8 cellular contexts compared by ENCODE assay signal in the genomic region with DNA sequence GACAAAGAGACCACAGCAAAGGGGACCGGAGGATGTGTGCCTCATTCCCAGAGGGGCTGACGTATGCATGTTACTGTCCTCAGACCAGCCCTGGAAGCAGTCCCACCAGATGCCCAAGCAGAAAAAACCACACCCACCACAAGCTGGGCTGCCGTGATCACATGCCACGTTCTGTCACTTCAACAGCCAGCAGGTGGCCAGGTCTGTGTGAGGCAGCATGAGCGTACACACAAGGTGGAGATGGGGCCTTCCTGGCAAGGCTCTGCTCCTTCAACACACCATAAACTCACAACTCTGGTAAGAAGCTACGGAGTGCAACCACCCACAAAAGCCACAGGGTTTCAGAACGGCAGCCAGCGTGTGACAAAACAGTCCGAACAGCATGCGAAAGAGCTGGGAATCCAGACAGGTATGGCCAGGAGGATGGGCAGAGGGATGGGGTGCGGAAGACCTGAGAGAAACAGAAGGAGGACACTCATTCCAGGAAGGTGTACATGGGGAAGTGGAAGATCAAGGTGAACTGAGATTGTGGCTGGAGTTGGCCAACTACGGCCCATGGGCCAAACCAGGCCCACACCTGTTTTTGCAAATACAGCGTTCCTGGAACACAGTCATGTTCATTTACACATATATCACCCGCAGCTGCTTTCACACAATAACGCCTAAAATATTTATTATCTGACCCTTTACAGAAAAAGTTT. TPM values are rescaled to one million over a fixed set of nuclear protein-coding genes. Genes with fewer than 3 reads are reported as not detected.
DNase-seq lines count a peak whose midpoint lies in the region; ATAC-seq and TF ChIP-seq lines count a peak whose summit lies in the region.

No MANE protein-coding gene starts in this region.

- peaks cover 0 to 99% (median 90%) of the 10 kb centered on the region in 9 donors for H3K36me3 ChIP-seq in heart left ventricle

- 64 to 78% (median 73%) methylated on average over 15 of the region's 15 CpGs for WGBS in heart left ventricle, 4 donors

- H3K27me3 Mint-ChIP-seq in activated CD4-positive, alpha-beta memory T cell treated with anti-CD3 and anti-CD28 coated beads for 36 hours: no peaks in the 10 kb centered on the region

- no peak overlapping the region for H3K4me3 ChIP-seq in heart left ventricle

- H3K9me3 Mint-ChIP-seq in activated CD4-positive, alpha-beta memory T cell treated with anti-CD3 and anti-CD28 coated beads for 36 hours: no peaks in the 10 kb centered on the region

- intact Hi-C loops in activated CD4-positive, alpha-beta memory T cell treated with anti-CD3 and anti-CD28 coated beads for 36 hours (cut with micrococcal nuclease): loop anchor here (1.0 kb wide), 1 partner anchor 86 kb away; no protein-coding TSS in a partner anchor
- intact Hi-C loops in heart left ventricle (cut with DNase I): loop anchor here in 6 of 10 donors (5.0 to 10.0 kb wide), 5 partner anchors 56 to 396 kb away; a partner anchor contains a TSS

- peaks cover 39% of the 10 kb centered on the region for H3K4me1 Mint-ChIP-seq in activated CD4-positive, alpha-beta memory T cell treated with anti-CD3 and anti-CD28 coated beads for 36 hours (ENCODE audit: low read depth)

- no peak overlapping the region for H3K27ac Mint-ChIP-seq in activated CD4-positive, alpha-beta memory T cell treated with anti-CD3 and anti-CD28 coated beads for 36 hours

- H3K4me1 ChIP-seq in heart left ventricle: peaks cover 0 to 38% (median 8%) of the 10 kb centered on the region in 12 donors

- no peak overlapping the region for H3K4me3 Mint-ChIP-seq in activated CD4-positive, alpha-beta memory T cell treated with anti-CD3 and anti-CD28 coated beads for 36 hours

- ATAC-seq in GM19468 (IDR thresholded peaks at IDR 0.05; ENCODE audit: extremely low read depth, unreplicated experiment): peak; percentile 47
- peak; percentile 81 for ATAC-seq in HG03520 (IDR thresholded peaks at IDR 0.05; ENCODE audit: unreplicated experiment)
- ATAC-seq in heart left ventricle: peak; percentile 33 to 72 (median 62)

- CTCF ChIA-PET in activated CD4-positive, alpha-beta memory T cell treated with anti-CD3 and anti-CD28 coated beads for 36 hours (lab: Charles Lee): interaction anchor here (0.6 to 8.6 kb wide), 16 partner anchors 12 to 99 kb away, joined by 3 to 124 read pairs (median 4); a partner anchor contains a TSS

- peak overlapping the region in 6 of 12 donors; percentile 14 to 86 (median 64) for H3K27ac ChIP-seq in heart left ventricle

- no peak for TF ChIP-seq POLR2A in heart left ventricle (IDR thresholded peaks at IDR 0.05)

- H3K36me3 Mint-ChIP-seq in activated CD4-positive, alpha-beta memory T cell treated with anti-CD3 and anti-CD28 coated beads for 36 hours: peaks cover 44% of the 10 kb centered on the region

- TF ChIP-seq CTCF in heart left ventricle (IDR thresholded peaks at IDR 0.05): peak in 5 of 12 donors; percentile 11 to 28 (median 23)

- H3K9me3 ChIP-seq in heart left ventricle: no peaks in the 10 kb centered on the region

- H3K27me3 ChIP-seq in heart left ventricle: no peaks in the 10 kb centered on the region

- DNase-seq in DMS 273 (lab: John Stamatoyannopoulos, UW; ENCODE audit: unreplicated experiment): peak; percentile 83
- peak; percentile 73 for DNase-seq in activated CD4-positive, alpha-beta memory T cell treated with anti-CD3 and anti-CD28 coated beads for 36 hours
- DNase-seq in heart left ventricle: peak in 4 of 5 donors; percentile 46 to 87 (median 74)
- peak; percentile 41 for DNase-seq in stimulated activated naive CD4-positive, alpha-beta T cell treated with Interleukin-2 at 50 U/mL for 16 hours (lab: John Stamatoyannopoulos, UW)
- no peak for DNase-seq in inferior parietal cortex (ENCODE audit: extremely low spot score)
- DNase-seq in EL: no peak

- POLR2A ChIA-PET in activated CD4-positive, alpha-beta memory T cell treated with anti-CD3 and anti-CD28 coated beads for 36 hours (lab: Charles Lee): interaction anchor here (0.8 to 1.3 kb wide), 2 partner anchors 24 to 28 kb away, joined by 3 to 5 read pairs; a partner anchor contains a TSS

RNA-seq across cellular contexts. Expression of a gene that starts 27.9 kb away (rescaled TPM):
- total RNA-seq in activated CD4-positive, alpha-beta memory T cell treated with anti-CD3 and anti-CD28 coated beads for 36 hours: 10 to 100 TPM; 37.5 to 37.6 TPM
- total RNA-seq in heart left ventricle: 10 to 100 TPM; 57.3 to 91.4 (median 68.6) TPM
- polyA plus RNA-seq in heart left ventricle: 10 to 100 TPM; 37.2 to 54.2 TPM

RNA-seq across cellular contexts. Expression of a gene that starts 46.2 kb away (rescaled TPM):
- not detected for total RNA-seq in activated CD4-positive, alpha-beta memory T cell treated with anti-CD3 and anti-CD28 coated beads for 36 hours
- total RNA-seq in heart left ventricle: 1 to 10 TPM in 3 of 9 donors, under 1 TPM in 4, not detected in 2; 0.29 to 5.8 (median 0.63) TPM
- 10 to 100 TPM in 1 of 2 donors, not detected in 1; 25.3 TPM for polyA plus RNA-seq in heart left ventricle

RNA-seq across cellular contexts. Expression of a gene that starts 56.1 kb away (rescaled TPM):
- 10 to 100 TPM; 13.1 to 13.8 TPM for total RNA-seq in activated CD4-positive, alpha-beta memory T cell treated with anti-CD3 and anti-CD28 coated beads for 36 hours
- total RNA-seq in heart left ventricle: 10 to 100 TPM; 15.8 to 46.8 (median 23.4) TPM
- polyA plus RNA-seq in heart left ventricle: 10 to 100 TPM; 12.8 to 16.1 TPM

RNA-seq across cellular contexts. Expression of a gene that starts 56.3 kb away (rescaled TPM):
- not detected for total RNA-seq in activated CD4-positive, alpha-beta memory T cell treated with anti-CD3 and anti-CD28 coated beads for 36 hours
- under 1 TPM in 3 of 9 donors, not detected in 6; 0.20 to 0.32 (median 0.25) TPM for total RNA-seq in heart left ventricle
- polyA plus RNA-seq in heart left ventricle: under 1 TPM; 0.15 to 0.38 TPM

Comparison
In these comparisons a context has a peak if more than half of its experiments do, and no peak if none do; other contexts are left out.
1. DNase-seq: peak in DMS 273 (single experiment), activated CD4-positive, alpha-beta memory T cell treated with anti-CD3 and anti-CD28 coated beads for 36 hours (single experiment), heart left ventricle (4 of 5) and stimulated activated naive CD4-positive, alpha-beta T cell treated with Interleukin-2 at 50 U/mL for 16 hours (single experiment); none in inferior parietal cortex (single experiment) and EL (single experiment).
2. Peak in every context shown above with its lines, with median percentiles within 50 percentile points of each other: ATAC-seq.